8 cellular contexts compared by ENCODE assay signal in the genomic region with DNA sequence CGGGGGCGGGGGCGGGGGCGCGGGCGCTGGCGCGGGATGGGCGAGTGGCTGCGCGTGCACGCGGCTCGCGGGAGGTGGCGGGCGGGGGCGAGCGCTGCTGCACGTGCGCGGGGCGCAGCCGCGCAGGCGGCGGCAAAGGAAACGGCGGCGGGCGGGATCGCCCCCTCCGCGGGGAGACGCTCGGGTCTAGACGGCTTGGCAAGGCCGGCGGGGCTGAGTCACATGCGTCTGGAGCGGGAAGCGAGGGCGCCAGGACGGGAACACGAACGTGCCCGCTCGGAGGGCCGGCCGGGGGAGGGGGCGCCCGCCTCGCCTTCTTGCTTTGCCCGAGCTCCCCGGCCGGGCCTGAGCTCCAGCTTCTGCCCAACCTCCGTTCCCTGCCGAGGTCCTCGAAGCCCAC. TPM values are rescaled to one million over a fixed set of nuclear protein-coding genes. Genes with fewer than 3 reads are reported as not detected.
DNase-seq lines count a peak whose midpoint lies in the region; ATAC-seq and TF ChIP-seq lines count a peak whose summit lies in the region.

No MANE protein-coding gene starts in this region.

- H3K4me1 Mint-ChIP-seq in MCF 10A (ENCODE audit: insufficient read depth, unreplicated experiment) = no peaks in the 10 kb centered on the region

- no peaks in the 10 kb centered on the region for H3K36me3 ChIP-seq in BLaER1
- no peaks in the 10 kb centered on the region for H3K36me3 ChIP-seq in lung (ENCODE audit: control insufficient read depth in 2 of 2, insufficient read depth in 2 of 2, low read length in 2 of 2)

- H3K27me3 ChIP-seq in BLaER1 = peaks cover 26% of the 10 kb centered on the region
- no peaks in the 10 kb centered on the region for H3K27me3 ChIP-seq in lung (ENCODE audit: control insufficient read depth, insufficient read depth)

- DNase-seq in T follicular helper cell (ENCODE audit: low read depth) (peak; percentile 40), MCF 10A (ENCODE audit: unreplicated experiment) (peak; percentile 30), lung (ENCODE audit: low spot score) (peak; percentile 48), globus pallidus (ENCODE audit: low spot score) (no peak)
- DNase-seq in stimulated activated naive CD4-positive, alpha-beta T cell (lab: John Stamatoyannopoulos, UW) = peak; percentile 8 to 45 (median 32)

- no peak for TF ChIP-seq CTCF in MCF 10A (IDR thresholded peaks at IDR 0.05; ENCODE audit: unreplicated experiment)
- TF ChIP-seq CTCF in lung (IDR thresholded peaks at IDR 0.05; ENCODE audit: control extremely low read depth, extremely low read depth) = no peak

- peak overlapping the region; percentile 79 for H3K27ac ChIP-seq in BLaER1
- no peak overlapping the region for H3K27ac ChIP-seq in lung (ENCODE audit: low read depth in 1 of 2, low read length in 1 of 2)

- H3K9me3 ChIP-seq in BLaER1 (no peaks in the 10 kb centered on the region), lung (ENCODE audit: control insufficient read depth in 2 of 2, insufficient read depth in 1 of 2, low read length in 1 of 2) (peaks cover 0 to 5% of the 10 kb centered on the region in 2 donors)

- peak overlapping the region; percentile 58; the same call in 1 of the 2 replicates for H3K9ac ChIP-seq in BLaER1

- ATAC-seq in lung (ENCODE audit: insufficient read depth, low FRiP score) (no peak), HG02840 (IDR thresholded peaks at IDR 0.05; ENCODE audit: low FRiP score, unreplicated experiment) (no peak), GM19328 (IDR thresholded peaks at IDR 0.05; ENCODE audit: unreplicated experiment) (no peak)

- intact Hi-C loops in MCF 10A (cut with micrococcal nuclease) = no loop called here

- no peaks in the 10 kb centered on the region for H3K27me3 Mint-ChIP-seq in MCF 10A (ENCODE audit: insufficient read depth, unreplicated experiment)

- POLR2A ChIA-PET in MCF 10A (lab: Yijun Ruan, JAX) = no interaction called here

- no peaks in the 10 kb centered on the region for H3K36me3 Mint-ChIP-seq in MCF 10A (ENCODE audit: insufficient read depth, unreplicated experiment)

- no peak overlapping the region for H3K4me3 Mint-ChIP-seq in MCF 10A (ENCODE audit: unreplicated experiment)

- H3K4me1 ChIP-seq in BLaER1 = peaks cover 71% of the 10 kb centered on the region
- peaks cover 0 to 4% of the 10 kb centered on the region in 2 donors for H3K4me1 ChIP-seq in lung (ENCODE audit: control insufficient read depth in 2 of 2, insufficient read depth in 2 of 2, low read length in 2 of 2)

- no TSS peak for BruUV-seq in MCF 10A (replicated peaks; lab: Mats Ljungman, UMichigan)

- H3K27ac Mint-ChIP-seq in MCF 10A (ENCODE audit: low read depth, unreplicated experiment) = no peak overlapping the region

- CTCF ChIA-PET in MCF 10A (lab: Yijun Ruan, JAX) = no interaction called here

- H4K20me1 ChIP-seq in BLaER1 = peaks cover 5% of the 10 kb centered on the region

- WGBS in lung, 2 donors = 32% methylated on average over 59 of the region's 59 CpGs; no CpG with 5 or more reads in 1 of the 2 donors

- no peaks in the 10 kb centered on the region for H3K9me3 Mint-ChIP-seq in MCF 10A (ENCODE audit: unreplicated experiment)

- H3K4me3 ChIP-seq in BLaER1 (no peak overlapping the region; the same call in 1 of the 2 replicates), lung (no peak overlapping the region)

- H3K4me2 ChIP-seq in BLaER1 = peak overlapping the region; percentile 74

RNA-seq across cellular contexts. Expression of a gene that starts 4.3 kb away (rescaled TPM):
- total RNA-seq in MCF 10A (2022) = 13.0 and 19.4 TPM in 2 replicates
- 10 to 100 TPM; 11.3 to 31.6 TPM for total RNA-seq in lung
- polyA plus RNA-seq in lung = 10 to 100 TPM; 24.4 to 42.9 TPM

RNA-seq across cellular contexts. Expression of a gene that starts 20.1 kb away (rescaled TPM):
- 1.3 and 1.4 TPM in 2 replicates for total RNA-seq in MCF 10A (2022)
- 100 to 1,000 TPM in 1 of 2 donors, 10 to 100 TPM in 1; 77.9 to 161 TPM for total RNA-seq in lung
- 100 to 1,000 TPM; 104 to 148 TPM for polyA plus RNA-seq in lung

RNA-seq across cellular contexts. Expression of a gene that starts 28.9 kb away (rescaled TPM):
- total RNA-seq in MCF 10A (2022) (0.49 and 0.75 TPM in 2 replicates), lung (1 to 10 TPM in 1 of 2 donors, under 1 TPM in 1; 0.65 to 1.2 TPM)
- polyA plus RNA-seq in lung = under 1 TPM; 0.61 to 0.63 TPM

RNA-seq across cellular contexts. Expression of a gene that starts 42.7 kb away (rescaled TPM):
- not detected in 2 replicates for total RNA-seq in MCF 10A (2022)
- total RNA-seq in lung = under 1 TPM; 0.21 to 0.54 TPM
- polyA plus RNA-seq in lung = not detected

Comparison
In these comparisons a context has a peak if more than half of its experiments do, and no peak if none do; other contexts are left out.
1. RNA of a gene that starts 20.1 kb away (total RNA-seq): 77.9 to 161 TPM in lung; 1.3 to 1.4 TPM in MCF 10A; every median in the first group is over 10 times any median in the second.